Comparison of ENCODE assay signal across 12 cellular contexts in genomic region chr13:44763604-44764311, GRCh38.
DNase-seq lines count a peak whose midpoint lies in the region; TF ChIP-seq lines count a peak whose summit lies in the region.
"Had no signal": no experiment of that assay in that cellular context is flagged by ENCODE, and none has a peak within 500 bp of the region (broad histone marks: within the 10 kb centered on the region; RNA-seq: fewer than 3 reads in every experiment).

No MANE protein-coding gene starts in this region.

- H3K27ac ChIP-seq in right atrium auricular region (no peak overlapping the region), PC-9 (no peak overlapping the region)

- H3K9me3 Mint-ChIP-seq in nephron progenitor cell: peaks cover 4% of the 10 kb centered on the region
- H3K9me3 Mint-ChIP-seq: activated naive CD4-positive, alpha-beta T cell treated with anti-CD3 and anti-CD28 coated beads, Interleukin-2, amount 10 ng/mL, durations not matched to agents 7 days and 5 days; stimulated activated naive B cell treated with anti-CD40 and anti-IgM and Interleukin-4, amounts not matched to agents 10 μg/mL and 1 μg/mL and 100 μg/mL, for 72 hours had no signal

- CTCF ChIA-PET in PC-9 (lab: Charles Lee): no interaction called here

- BruUV-seq in PC-9 (replicated peaks; lab: Mats Ljungman, UMichigan): no TSS peak

- no peaks in the 10 kb centered on the region for H3K9me3 ChIP-seq in right atrium auricular region
- 0 out of 2 replicates have a peak, but pooled peaks cover 6% of the 10 kb centered on the region for H3K9me3 ChIP-seq in PC-9 (ENCODE audit: insufficient read depth, low read depth)

- peak overlapping the region; percentile 13 for H3K27ac Mint-ChIP-seq in nephron progenitor cell
- H3K27ac Mint-ChIP-seq: activated naive CD4-positive, alpha-beta T cell treated with anti-CD3 and anti-CD28 coated beads, Interleukin-2, amount 10 ng/mL, durations not matched to agents 7 days and 5 days; stimulated activated naive B cell treated with anti-CD40 and anti-IgM and Interleukin-4, amounts not matched to agents 10 μg/mL and 1 μg/mL and 100 μg/mL, for 72 hours had no signal

- H3K4me1 ChIP-seq in right atrium auricular region (peaks cover 0 to 17% of the 10 kb centered on the region in 2 donors), PC-9 (replicated peaks; ENCODE audit: insufficient read depth) (peaks cover 39% of the 10 kb centered on the region)

- no peaks in the 10 kb centered on the region for H3K27me3 ChIP-seq in right atrium auricular region
- H3K27me3 ChIP-seq in PC-9 (ENCODE audit: insufficient read depth, low read depth): no peaks in the 10 kb centered on the region

- no peaks in the 10 kb centered on the region for H3K36me3 Mint-ChIP-seq in nephron progenitor cell (ENCODE audit: low read depth)
- H3K36me3 Mint-ChIP-seq: activated naive CD4-positive, alpha-beta T cell treated with anti-CD3 and anti-CD28 coated beads, Interleukin-2, amount 10 ng/mL, durations not matched to agents 7 days and 5 days; stimulated activated naive B cell treated with anti-CD40 and anti-IgM and Interleukin-4, amounts not matched to agents 10 μg/mL and 1 μg/mL and 100 μg/mL, for 72 hours had no signal

- H3K36me3 ChIP-seq in right atrium auricular region (no peaks in the 10 kb centered on the region), PC-9 (ENCODE audit: low read depth) (no peaks in the 10 kb centered on the region; the same call in 1 of the 2 replicates)

- no peak overlapping the region for H3K4me3 ChIP-seq in right atrium auricular region
- H3K4me3 ChIP-seq in fibroblast of mammary gland (ENCODE audit: control insufficient read depth, low read depth, low read length): no peak overlapping the region
- no peak overlapping the region for H3K4me3 ChIP-seq in PC-9

- H3K4me2 ChIP-seq in PC-9: no peak overlapping the region

- DNase-seq in cardiac septum (ENCODE audit: low spot score) (peak; percentile 79), right atrium auricular region (ENCODE audit: low spot score) (no peak), fibroblast of mammary gland (ENCODE audit: low read depth) (peak; percentile 54), nephron progenitor cell (no peak), PC-9 (no peak), LoVo (ENCODE audit: low spot score) (no peak), germinal center (ENCODE audit: low spot score) (no peak), hepatic stellate cell (ENCODE audit: low spot score) (no peak)
- DNase-seq: activated naive CD4-positive, alpha-beta T cell treated with anti-CD3 and anti-CD28 coated beads, Interleukin-2, amount 10 ng/mL, durations not matched to agents 7 days and 5 days; DMS53; NCI-H82; stimulated activated naive B cell treated with anti-CD40 and anti-IgM and Interleukin-4, amounts not matched to agents 10 μg/mL and 1 μg/mL and 100 μg/mL, for 72 hours had no signal

- H2AFZ ChIP-seq in PC-9: no peak overlapping the region

- H3F3A ChIP-seq in PC-9 (ENCODE audit: insufficient read depth, low read depth): peaks cover 26% of the 10 kb centered on the region

- intact Hi-C loops in cardiac septum (cut with DNase I) (no loop called here), PC-9 (cut with micrococcal nuclease; ENCODE audit: unreplicated experiment) (no loop called here)

- H3K27me3 Mint-ChIP-seq in nephron progenitor cell (ENCODE audit: low read depth, poor library complexity): peaks cover 4% of the 10 kb centered on the region

- TF ChIP-seq CTCF in right atrium auricular region (IDR thresholded peaks at IDR 0.05) (no peak), fibroblast of mammary gland (conservative IDR thresholded peaks at IDR 0.05; ENCODE audit: control insufficient read depth, insufficient read depth, low read depth, low read length) (no peak), nephron progenitor cell (IDR thresholded peaks at IDR 0.05) (no peak), PC-9 (conservative IDR thresholded peaks at IDR 0.05) (no peak)

- H3K9me2 ChIP-seq in PC-9 (ENCODE audit: insufficient read depth): no peaks in the 10 kb centered on the region

- peak overlapping the region; percentile 47 for H3K4me3 Mint-ChIP-seq in nephron progenitor cell
- H3K4me3 Mint-ChIP-seq: activated naive CD4-positive, alpha-beta T cell treated with anti-CD3 and anti-CD28 coated beads, Interleukin-2, amount 10 ng/mL, durations not matched to agents 7 days and 5 days; stimulated activated naive B cell treated with anti-CD40 and anti-IgM and Interleukin-4, amounts not matched to agents 10 μg/mL and 1 μg/mL and 100 μg/mL, for 72 hours had no signal

- H3K79me2 ChIP-seq in PC-9 (ENCODE audit: low read depth): no peaks in the 10 kb centered on the region

- H4K20me1 ChIP-seq in PC-9 (ENCODE audit: insufficient read depth): no peaks in the 10 kb centered on the region

- POLR2A ChIA-PET in PC-9 (lab: Charles Lee; ENCODE audit: unreplicated experiment): interaction anchor here (0.7 kb wide), 1 partner anchor 167 kb away, joined by 4 read pairs; no protein-coding TSS in a partner anchor

- peaks cover 77% of the 10 kb centered on the region for H3K4me1 Mint-ChIP-seq in nephron progenitor cell

Comparison
In these comparisons a context has a peak if more than half of its experiments do, and no peak if none do; other contexts are left out.
1. DNase-seq: peak in cardiac septum (single experiment) and fibroblast of mammary gland (single experiment); none in right atrium auricular region (single experiment), nephron progenitor cell (single experiment), PC-9 (0 of 2), LoVo (single experiment), germinal center (single experiment) and hepatic stellate cell (single experiment).